In the genomic region with DNA sequence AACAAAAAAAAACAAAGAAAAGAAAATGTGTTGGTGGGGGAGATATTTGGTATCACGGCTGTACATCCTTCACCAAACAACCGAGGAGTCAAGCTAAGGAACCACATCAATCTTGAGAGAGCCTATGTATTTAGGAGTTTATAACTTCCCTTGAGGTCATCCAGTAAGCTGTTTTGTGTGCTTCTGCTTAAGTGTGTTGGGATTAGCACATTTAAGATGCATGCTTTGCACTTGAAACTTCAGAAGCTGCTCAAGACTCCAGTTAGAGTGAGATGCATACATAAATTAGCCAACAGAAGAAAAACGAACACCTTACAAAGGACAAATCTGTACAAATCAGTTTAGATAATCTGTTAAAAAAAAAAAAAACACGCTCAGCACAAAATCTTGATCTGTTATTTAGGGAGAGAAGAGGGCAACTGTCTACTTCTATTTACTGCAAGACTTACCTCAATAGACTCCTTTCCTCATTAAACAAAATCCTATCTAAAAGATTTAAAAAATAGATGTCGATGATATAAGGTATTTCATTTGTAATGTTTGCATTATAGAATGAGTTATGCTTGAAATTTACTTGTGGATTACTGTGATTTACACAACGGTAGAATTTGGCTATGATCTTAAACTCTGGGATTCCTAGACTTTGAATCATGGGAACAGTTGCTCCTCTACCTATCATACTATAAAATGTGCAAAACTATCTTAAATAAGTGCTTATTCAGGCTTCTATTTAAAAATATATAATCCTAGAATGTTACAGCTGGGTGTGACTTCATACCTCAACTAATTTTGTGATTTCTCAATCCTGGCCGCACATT, we compare ENCODE assay signal across 27 cellular contexts. TPM values are rescaled to one million over a fixed set of nuclear protein-coding genes. Genes with fewer than 3 reads are reported as not detected.
A peak's percentile ranks its signal among the peaks of the same experiment; 100 is the strongest.
DNase-seq lines count a peak whose midpoint lies in the region; ATAC-seq, FAIRE-seq and TF ChIP-seq lines count a peak whose summit lies in the region.
"Had no signal": no experiment of that assay in that cellular context is flagged by ENCODE, and none has a peak within 500 bp of the region (broad histone marks: within the 10 kb centered on the region; RNA-seq: fewer than 3 reads in every experiment).

No MANE protein-coding gene starts in this region.

- H3K27me3 ChIP-seq in PC-3 (ENCODE audit: low read length), result no peaks in the 10 kb centered on the region
- no peaks in the 10 kb centered on the region for H3K27me3 ChIP-seq in osteoblast (ENCODE audit: insufficient read depth, low read length)
- H3K27me3 ChIP-seq: BE2C, Peyer's patch had no signal

- H3K4me3 ChIP-seq in A549, result no peak overlapping the region
- H3K4me3 ChIP-seq in PC-3 (ENCODE audit: low read length), result no peak overlapping the region
- no peak overlapping the region for H3K4me3 ChIP-seq in osteoblast (ENCODE audit: insufficient read depth, low read length)
- H3K4me3 ChIP-seq: Peyer's patch, SK-N-MC had no signal

- peaks cover 22% of the 10 kb centered on the region for H3K36me3 Mint-ChIP-seq in chondrocyte (ENCODE audit: low read depth)
- H3K36me3 Mint-ChIP-seq in activated CD4-positive, alpha-beta memory T cell treated with anti-CD3 and anti-CD28 coated beads for 36 hours, result peaks cover 9% of the 10 kb centered on the region
- H3K36me3 Mint-ChIP-seq in activated naive CD4-positive, alpha-beta T cell treated with anti-CD3 and anti-CD28 coated beads, Interleukin-2, amount 50 U/mL, for 72 hours, result peaks cover 0 to 4% of the 10 kb centered on the region in 2 donors

- H3K4me1 Mint-ChIP-seq in chondrocyte (ENCODE audit: low read depth), result peaks cover 45% of the 10 kb centered on the region
- no peaks in the 10 kb centered on the region for H3K4me1 Mint-ChIP-seq in activated CD4-positive, alpha-beta memory T cell treated with anti-CD3 and anti-CD28 coated beads for 36 hours (ENCODE audit: low read depth)
- H3K4me1 Mint-ChIP-seq: CD14-positive monocyte; CD8-positive, alpha-beta memory T cell had no signal

- H3K36me3 ChIP-seq in PC-3 (ENCODE audit: low read depth, low read length), result peaks cover 10% of the 10 kb centered on the region
- peaks cover 21% of the 10 kb centered on the region for H3K36me3 ChIP-seq in osteoblast (ENCODE audit: insufficient read depth, low read length)

- H4K20me1 ChIP-seq in PC-3 (ENCODE audit: low read length), result no peaks in the 10 kb centered on the region
- H4K20me1 ChIP-seq in osteoblast (ENCODE audit: insufficient read depth, low read length), result no peaks in the 10 kb centered on the region

- H3F3A ChIP-seq in PC-3 (ENCODE audit: low read length, unreplicated experiment), result no peaks in the 10 kb centered on the region

- H3K9me2 ChIP-seq in PC-3 (replicated peaks; ENCODE audit: low read length), result no peaks in the 10 kb centered on the region

- no peaks in the 10 kb centered on the region for H3K27me3 Mint-ChIP-seq in chondrocyte (ENCODE audit: low read depth)
- no peaks in the 10 kb centered on the region for H3K27me3 Mint-ChIP-seq in activated CD4-positive, alpha-beta memory T cell treated with anti-CD3 and anti-CD28 coated beads for 36 hours
- H3K27me3 Mint-ChIP-seq: CD8-positive, alpha-beta memory T cell had no signal

- intact Hi-C loops in PC-3 (cut with micrococcal nuclease), result no loop called here
- intact Hi-C loops in activated CD4-positive, alpha-beta memory T cell treated with anti-CD3 and anti-CD28 coated beads for 36 hours (cut with micrococcal nuclease), result no loop called here

- ATAC-seq in A549, result peak in 1 of 2 experiments; percentile 61; a peak in 2 of 6 replicates
- peak; percentile 82 for ATAC-seq in PC-3
- no peak for ATAC-seq in activated naive CD4-positive, alpha-beta T cell treated with anti-CD3 and anti-CD28 coated beads, Interleukin-2, amount 50 U/mL, for 72 hours
- ATAC-seq in GM18870 (IDR thresholded peaks at IDR 0.05; ENCODE audit: unreplicated experiment), result no peak

- TF ChIP-seq CTCF in A549 (IDR thresholded peaks at IDR 0.05), result no peak
- TF ChIP-seq CTCF in PC-3 (conservative IDR thresholded peaks at IDR 0.05; ENCODE audit: low read depth, low read length), result no peak
- no peak for TF ChIP-seq CTCF in chondrocyte (IDR thresholded peaks at IDR 0.05)
- no peak for TF ChIP-seq CTCF in osteoblast (IDR thresholded peaks at IDR 0.05; ENCODE audit: extremely low read depth, low read depth, low read length)

- FAIRE-seq in A549 (lab: Jason Lieb, UNC), result no peak
- FAIRE-seq: H1 had no signal

- 37% methylated on average over 7 of the region's 7 CpGs for WGBS in A549 (ENCODE audit: missing lambda C conversion rate)

- no TSS peak for BruUV-seq in PC-3 (replicated peaks; lab: Mats Ljungman, UMichigan)

- POLR2A ChIA-PET in A549 (lab: Yijun Ruan, JAX), result no interaction called here
- POLR2A ChIA-PET in PC-3 (lab: Charles Lee; ENCODE audit: unreplicated experiment), result no interaction called here
- POLR2A ChIA-PET in activated CD4-positive, alpha-beta memory T cell treated with anti-CD3 and anti-CD28 coated beads for 36 hours (lab: Charles Lee), result no interaction called here

- CTCF ChIA-PET in A549 (lab: Yijun Ruan, JAX), result no interaction called here
- CTCF ChIA-PET in PC-3 (lab: Charles Lee), result no interaction called here
- CTCF ChIA-PET in activated CD4-positive, alpha-beta memory T cell treated with anti-CD3 and anti-CD28 coated beads for 36 hours (lab: Charles Lee), result no interaction called here

- no peaks in the 10 kb centered on the region for H3K9me3 Mint-ChIP-seq in chondrocyte (ENCODE audit: low read depth)
- H3K9me3 Mint-ChIP-seq in activated CD4-positive, alpha-beta memory T cell treated with anti-CD3 and anti-CD28 coated beads for 36 hours, result no peaks in the 10 kb centered on the region
- H3K9me3 Mint-ChIP-seq in activated naive CD4-positive, alpha-beta T cell treated with anti-CD3 and anti-CD28 coated beads, Interleukin-2, amount 50 U/mL, for 72 hours, result no peaks in the 10 kb centered on the region
- H3K9me3 Mint-ChIP-seq: CD14-positive monocyte; CD8-positive, alpha-beta memory T cell had no signal

- peak overlapping the region; percentile 64 for H3K4me2 ChIP-seq in A549
- H3K4me2 ChIP-seq in PC-3 (ENCODE audit: low read length), result peak overlapping the region; percentile 63
- no peak overlapping the region for H3K4me2 ChIP-seq in osteoblast (ENCODE audit: insufficient read depth, low read length)

- no peak for TF ChIP-seq RAD21 in A549 (conservative IDR thresholded peaks at IDR 0.05 in 1 of 2, IDR thresholded peaks at IDR 0.05 in 1 of 2)

- TF ChIP-seq EP300 in A549 (IDR thresholded peaks at IDR 0.05), result peak in 1 of 2 experiments; percentile 44; a peak in 1 of 5 replicates

- no peak overlapping the region for H3K4me3 Mint-ChIP-seq in chondrocyte (ENCODE audit: unreplicated experiment)
- H3K4me3 Mint-ChIP-seq in activated CD4-positive, alpha-beta memory T cell treated with anti-CD3 and anti-CD28 coated beads for 36 hours, result no peak overlapping the region
- H3K4me3 Mint-ChIP-seq: CD14-positive monocyte; CD8-positive, alpha-beta memory T cell had no signal

- no peak overlapping the region for H3K9ac ChIP-seq in PC-3 (ENCODE audit: low read length)

- H3K9me3 ChIP-seq in A549, result no peaks in the 10 kb centered on the region
- H3K9me3 ChIP-seq in PC-3 (ENCODE audit: low read length), result no peaks in the 10 kb centered on the region
- H3K9me3 ChIP-seq in osteoblast (ENCODE audit: low read depth, low read length), result no peaks in the 10 kb centered on the region
- H3K9me3 ChIP-seq: BE2C, Peyer's patch had no signal

- no peaks in the 10 kb centered on the region for H3K79me2 ChIP-seq in PC-3 (ENCODE audit: low read length)
- no peaks in the 10 kb centered on the region for H3K79me2 ChIP-seq in osteoblast (ENCODE audit: insufficient read depth, low read length)

- H2AFZ ChIP-seq in PC-3 (ENCODE audit: low read length) (no peak overlapping the region; the same call in 1 of the 2 replicates), osteoblast (ENCODE audit: low read length) (no peak overlapping the region)

- DNase-seq in A549 (ENCODE audit: low read depth in 1 of 2, low spot score in 1 of 2) (peak in 1 of 2 experiments; percentile 4), PC-3 (peak; percentile 68), chondrocyte (ENCODE audit: low spot score) (no peak), osteoblast (ENCODE audit: insufficient read length, low spot score, missing footprints) (peak; percentile 48), GOT3 (lab: John Stamatoyannopoulos, UW) (no peak)
- no peak for DNase-seq in activated CD4-positive, alpha-beta memory T cell treated with anti-CD3 and anti-CD28 coated beads for 36 hours
- no peak for DNase-seq in activated naive CD4-positive, alpha-beta T cell treated with anti-CD3 and anti-CD28 coated beads, Interleukin-2, amount 50 U/mL, for 72 hours (ENCODE audit: low spot score in 2 of 2)
- DNase-seq: ACHN; BE2C; Calu3; CD8-positive, alpha-beta memory T cell; DMS153; HCEC 1CT; Karpas-422; NCI-H1092 treated with DMSO at 0.1 percent for 48 hours; NCI-H1436 treated with DMSO at 0.1 percent for 48 hours; NCI-H187 treated with DMSO at 0.1 percent for 48 hours; NCI-H2107; NCI-H524; NCI-H774; Peyer's patch; SIG-M5 had no signal

- H3K27ac ChIP-seq in A549 (peak overlapping the region; percentile 75 to 77), PC-3 (ENCODE audit: low read length) (peak overlapping the region; percentile 61), osteoblast (ENCODE audit: low read depth, low read length) (no peak overlapping the region)
- H3K27ac ChIP-seq: 22Rv1, Peyer's patch, SK-N-MC had no signal

- H3K4me1 ChIP-seq in A549 (peaks cover 52% of the 10 kb centered on the region), PC-3 (ENCODE audit: insufficient read depth, low read length) (peaks cover 21% of the 10 kb centered on the region), osteoblast (ENCODE audit: insufficient read depth, low read length) (peaks cover 13% of the 10 kb centered on the region)

- no peak for TF ChIP-seq POLR2A in A549 (IDR thresholded peaks at IDR 0.05; ENCODE audit: low read length)

- peak overlapping the region; percentile 78 for H3K27ac Mint-ChIP-seq in chondrocyte (ENCODE audit: unreplicated experiment)
- H3K27ac Mint-ChIP-seq in activated CD4-positive, alpha-beta memory T cell treated with anti-CD3 and anti-CD28 coated beads for 36 hours, result no peak overlapping the region
- no peak overlapping the region for H3K27ac Mint-ChIP-seq in activated naive CD4-positive, alpha-beta T cell treated with anti-CD3 and anti-CD28 coated beads, Interleukin-2, amount 50 U/mL, for 72 hours
- H3K27ac Mint-ChIP-seq: CD8-positive, alpha-beta memory T cell had no signal

TF ChIP-seq in A549, 52 proteins besides CTCF, POLR2A, EP300 and RAD21 (continues in another document):
- TF ChIP-seq CEBPB (IDR thresholded peaks at IDR 0.05) (peak; percentile 16 to 29; a peak in 2 of 4 replicates), KDM5A (IDR thresholded peaks at IDR 0.05) (no peak)

RNA-seq across cellular contexts. Expression of a gene that starts 53.8 kb away (rescaled TPM):
- polyA plus RNA-seq in A549 (2011; rRNA removed) (2.4 TPM in 2 replicates), A549 (2017; fragmentation: RNase III; extraction: RNeasy Plus Mini Kit Qiagen cat#74134 plus additional on column Dnase treatment) (2.6 to 3.0 TPM (median 2.8 TPM) in 3 replicates)
- 0.79 and 0.98 TPM in 2 replicates for polyA plus RNA-seq in A549 (2012; cell fraction: cytosol; rRNA removed)
- polyA plus RNA-seq in A549 (2012; cell fraction: nucleus; rRNA removed), result 0.13 and 0.34 TPM in 2 replicates
- polyA minus RNA-seq in A549 (2011; rRNA and poly(A)+ RNA removed), result 0.21 and 0.29 TPM in 2 replicates
- total RNA-seq in PC-3 (2014; rRNA removed) (not detected in 2 replicates), chondrocyte (5.1 to 9.1 TPM (median 5.8 TPM) in 3 replicates), osteoblast (2.9 and 5.1 TPM in 2 replicates)
- 1 to 10 TPM; 3.7 to 4.8 TPM for total RNA-seq in activated CD4-positive, alpha-beta memory T cell treated with anti-CD3 and anti-CD28 coated beads for 36 hours
- 1 to 10 TPM; 2.8 to 2.9 TPM for total RNA-seq in activated naive CD4-positive, alpha-beta T cell treated with anti-CD3 and anti-CD28 coated beads, Interleukin-2, amount 50 U/mL, for 72 hours
- total RNA-seq: Calu3 had no signal

Comparison
In these comparisons a context has a peak if more than half of its experiments do, and no peak if none do; other contexts are left out.
1. DNase-seq: peak in PC-3 (single experiment) and osteoblast (single experiment); none in chondrocyte (single experiment), activated CD4-positive, alpha-beta memory T cell treated with anti-CD3 and anti-CD28 coated beads for 36 hours (single experiment), activated naive CD4-positive, alpha-beta T cell treated with anti-CD3 and anti-CD28 coated beads, Interleukin-2, amount 50 U/mL, for 72 hours (0 of 2) and GOT3 (single experiment).